In genomic region chr9:90943341-90943740, GRCh38 we compare ENCODE assay signal across 20 cellular contexts.
A peak's percentile ranks its signal among the peaks of the same experiment; 100 is the strongest.
DNase-seq lines count a peak whose midpoint lies in the region; TF ChIP-seq lines count a peak whose summit lies in the region.
"Had no signal": no experiment of that assay in that cellular context is flagged by ENCODE, and none has a peak within 500 bp of the region (broad histone marks: within the 10 kb centered on the region; RNA-seq: fewer than 3 reads in every experiment).

No MANE protein-coding gene starts in this region.

- H2AFZ ChIP-seq in KMS-11 (ENCODE audit: low read depth) (no peak overlapping the region), H9 (ENCODE audit: low read length) (no peak overlapping the region)

- H3K4me1 Mint-ChIP-seq in T-helper 2 cell treated with Interferon-gamma antibody and Interleukin-4, amounts not matched to agents 5 μg/mL and 100 μg/mL, for 36 hours (ENCODE audit: low read depth), result no peaks in the 10 kb centered on the region
- H3K4me1 Mint-ChIP-seq in mesothelial cell of epicardium (peaks cover 30% of the 10 kb centered on the region), H9 (peaks cover 0 to 2% of the 10 kb centered on the region in 2 experiments; a peak in 1 of 4 replicates), progenitor cell of endocrine pancreas (ENCODE audit: low read depth) (no peaks in the 10 kb centered on the region)
- H3K4me1 Mint-ChIP-seq: CD4-positive, CD25-positive, alpha-beta regulatory T cell had no signal

- H3K9me3 Mint-ChIP-seq in T-helper 2 cell treated with Interferon-gamma antibody and Interleukin-4, amounts not matched to agents 5 μg/mL and 100 μg/mL, for 36 hours, result no peaks in the 10 kb centered on the region
- H3K9me3 Mint-ChIP-seq in mesothelial cell of epicardium (peaks cover 5% of the 10 kb centered on the region), H9 (no peaks in the 10 kb centered on the region; a peak in 3 of 5 replicates), progenitor cell of endocrine pancreas (ENCODE audit: low read depth) (no peaks in the 10 kb centered on the region)
- H3K9me3 Mint-ChIP-seq: activated T-helper 1 cell treated with anti-CD3 and anti-CD28 coated beads, Interleukin-12 subunit alpha, Interleukin-12 subunit beta, Interleukin-2, Interleukin-4 antibody, amounts not matched to agents 30 ng/mL and 10 ng/mL and 1 ng/mL, durations not matched to agents 14 hours and 24 hours and 36 hours had no signal

- H2BK5ac ChIP-seq in H9 (ENCODE audit: insufficient read length, low read length), result no peak overlapping the region

- H3K14ac ChIP-seq in H9 (ENCODE audit: insufficient read depth, low read length), result no peak overlapping the region

- H3K79me2 ChIP-seq in KMS-11 (ENCODE audit: insufficient read depth, low read depth), result no peaks in the 10 kb centered on the region
- H3K79me2 ChIP-seq in H9 (ENCODE audit: insufficient read depth, low read length), result no peaks in the 10 kb centered on the region

- WGBS in H9 (ENCODE audit: extremely low coverage, insufficient read length, low lambda C conversion rate), result no CpG with 5 or more reads among the region's 7 CpGs

- no peak overlapping the region for H3K4ac ChIP-seq in H9 (ENCODE audit: low read depth, low read length)

- no peak overlapping the region for H4K91ac ChIP-seq in H9 (ENCODE audit: insufficient read length, low read depth, low read length)

- no peak overlapping the region for H2BK12ac ChIP-seq in H9 (ENCODE audit: insufficient read length, low read depth, low read length)

- no peak overlapping the region for H3K4me3 Mint-ChIP-seq in T-helper 2 cell treated with Interferon-gamma antibody and Interleukin-4, amounts not matched to agents 5 μg/mL and 100 μg/mL, for 36 hours
- H3K4me3 Mint-ChIP-seq in mesothelial cell of epicardium, result no peak overlapping the region
- H3K4me3 Mint-ChIP-seq in H9, result no peak overlapping the region
- H3K4me3 Mint-ChIP-seq in progenitor cell of endocrine pancreas (ENCODE audit: low read depth), result no peak overlapping the region
- H3K4me3 Mint-ChIP-seq: activated T-helper 1 cell treated with anti-CD3 and anti-CD28 coated beads, Interleukin-12 subunit alpha, Interleukin-12 subunit beta, Interleukin-2, Interleukin-4 antibody, amounts not matched to agents 30 ng/mL and 10 ng/mL and 1 ng/mL, durations not matched to agents 14 hours and 24 hours and 36 hours; CD4-positive, CD25-positive, alpha-beta regulatory T cell; naive thymus-derived CD4-positive, alpha-beta T cell had no signal

- no peak overlapping the region for H2BK20ac ChIP-seq in H9 (ENCODE audit: low read depth, low read length, poor library complexity, severe bottlenecking)

- no peaks in the 10 kb centered on the region for H4K20me1 ChIP-seq in KMS-11 (ENCODE audit: insufficient read depth)
- H4K20me1 ChIP-seq in H9 (ENCODE audit: control insufficient read depth, insufficient read depth, insufficient read length), result no peaks in the 10 kb centered on the region

- H3K18ac ChIP-seq in H9 (ENCODE audit: insufficient read length, low read depth, low read length), result no peak overlapping the region

- H3K4me3 ChIP-seq in KMS-11 (IDR thresholded peaks at IDR 0.05; ENCODE audit: insufficient read depth, low read depth, low read length) (no peak overlapping the region), cardiac fibroblast (replicated peaks in 1 of 2; ENCODE audit: low read depth in 2 of 2, low read length in 2 of 2) (no peak overlapping the region)
- H3K4me3 ChIP-seq: colonic mucosa had no signal

- H3K56ac ChIP-seq in H9 (ENCODE audit: insufficient read length, low read depth, low read length), result no peak overlapping the region

- no peak overlapping the region for H2BK120ac ChIP-seq in H9 (ENCODE audit: low read depth, low read length, poor library complexity, severe bottlenecking)

- H3K9ac ChIP-seq in KMS-11 (peak overlapping the region; percentile 66), H9 (ENCODE audit: extremely low read depth, insufficient read length, low read length) (no peak overlapping the region)

- no peaks in the 10 kb centered on the region for H3K79me1 ChIP-seq in H9 (ENCODE audit: insufficient read depth, low read depth, low read length, poor library complexity, severe bottlenecking)

- no peak overlapping the region for H3T11ph ChIP-seq in H9 (ENCODE audit: low read length)

- H3K4me1 ChIP-seq in KMS-11 (ENCODE audit: low read depth, poor library complexity, severe bottlenecking) (peaks cover 81% of the 10 kb centered on the region), H9 (ENCODE audit: insufficient read depth, low read length) (no peaks in the 10 kb centered on the region)
- H3K4me1 ChIP-seq: colonic mucosa had no signal

- no peak overlapping the region for H2AK5ac ChIP-seq in H9 (ENCODE audit: insufficient read length, low read length)

- H2BK15ac ChIP-seq in H9 (ENCODE audit: low read depth, low read length), result no peak overlapping the region

- H4K8ac ChIP-seq in H9 (replicated peaks; ENCODE audit: insufficient read length, low read depth, low read length), result no peak overlapping the region

- no peaks in the 10 kb centered on the region for H3K36me3 ChIP-seq in KMS-11 (ENCODE audit: insufficient read depth)
- H3K36me3 ChIP-seq: colonic mucosa had no signal

- no peaks in the 10 kb centered on the region for H3K27me3 ChIP-seq in KMS-11 (ENCODE audit: insufficient read depth, low read depth)
- H3K27me3 ChIP-seq in H9 (ENCODE audit: insufficient read depth, low read length), result no peaks in the 10 kb centered on the region
- H3K27me3 ChIP-seq: colonic mucosa had no signal

- peak; percentile 40 for DNase-seq in T-helper 2 cell treated with Interferon-gamma antibody and Interleukin-4, amounts not matched to agents 5 μg/mL and 100 μg/mL, for 36 hours (ENCODE audit: low spot score)
- DNase-seq in T-helper 2 cell, result no peak
- DNase-seq in cardiac fibroblast (ENCODE audit: low read depth in 2 of 2), result peak; percentile 25 to 50
- no peak for DNase-seq in mesothelial cell of epicardium (ENCODE audit: low spot score in 2 of 2, unreplicated experiment in 2 of 2)
- DNase-seq in H9, result no peak
- DNase-seq in OCI-M2 (lab: John Stamatoyannopoulos, UW; ENCODE audit: unreplicated experiment), result no peak
- DNase-seq in progenitor cell of endocrine pancreas (ENCODE audit: low spot score, unreplicated experiment), result no peak
- DNase-seq: 8988T; activated CD4-positive, alpha-beta T cell treated with anti-CD3 and anti-CD28 coated beads for 48 hours; amygdala; CD4-positive, CD25-positive, alpha-beta regulatory T cell; colonic mucosa; naive thymus-derived CD4-positive, alpha-beta T cell; NCI-H2081; NCI-H82; Right ventricle myocardium superior; substantia nigra; T1000 had no signal

- H3K36me3 Mint-ChIP-seq in T-helper 2 cell treated with Interferon-gamma antibody and Interleukin-4, amounts not matched to agents 5 μg/mL and 100 μg/mL, for 36 hours (ENCODE audit: low read depth), result no peaks in the 10 kb centered on the region
- H3K36me3 Mint-ChIP-seq in mesothelial cell of epicardium (no peaks in the 10 kb centered on the region), H9 (ENCODE audit: insufficient read depth in 1 of 3, low read depth in 3 of 3) (no peaks in the 10 kb centered on the region; a peak in 1 of 7 replicates), progenitor cell of endocrine pancreas (ENCODE audit: insufficient read depth) (no peaks in the 10 kb centered on the region)
- H3K36me3 Mint-ChIP-seq: CD4-positive, CD25-positive, alpha-beta regulatory T cell; naive thymus-derived CD4-positive, alpha-beta T cell had no signal

- H3K27ac ChIP-seq in KMS-11 (peak overlapping the region; percentile 89), H9 (ENCODE audit: insufficient read length, low read depth, low read length) (no peak overlapping the region)
- H3K27ac ChIP-seq: colonic mucosa had no signal

- no peaks in the 10 kb centered on the region for H3K9me3 ChIP-seq in H9 (ENCODE audit: control insufficient read depth, low read depth, low read length)
- H3K9me3 ChIP-seq: colonic mucosa had no signal

- no peak overlapping the region for H3K27ac Mint-ChIP-seq in T-helper 2 cell treated with Interferon-gamma antibody and Interleukin-4, amounts not matched to agents 5 μg/mL and 100 μg/mL, for 36 hours
- peak overlapping the region; percentile 61 for H3K27ac Mint-ChIP-seq in mesothelial cell of epicardium
- H3K27ac Mint-ChIP-seq in H9, result no peak overlapping the region
- no peak overlapping the region for H3K27ac Mint-ChIP-seq in progenitor cell of endocrine pancreas
- H3K27ac Mint-ChIP-seq: activated T-helper 1 cell treated with anti-CD3 and anti-CD28 coated beads, Interleukin-12 subunit alpha, Interleukin-12 subunit beta, Interleukin-2, Interleukin-4 antibody, amounts not matched to agents 30 ng/mL and 10 ng/mL and 1 ng/mL, durations not matched to agents 14 hours and 24 hours and 36 hours; CD4-positive, CD25-positive, alpha-beta regulatory T cell; naive thymus-derived CD4-positive, alpha-beta T cell had no signal

- TF ChIP-seq CTCF in KMS-11 (conservative IDR thresholded peaks at IDR 0.05; ENCODE audit: low read depth, low read length), result no peak
- no peak for TF ChIP-seq CTCF in cardiac fibroblast (IDR thresholded peaks at IDR 0.05; ENCODE audit: low read depth, low read length)
- TF ChIP-seq CTCF in mesothelial cell of epicardium (IDR thresholded peaks at IDR 0.05; ENCODE audit: unreplicated experiment), result no peak
- no peak for TF ChIP-seq CTCF in H9 (conservative IDR thresholded peaks at IDR 0.05)
- TF ChIP-seq CTCF in progenitor cell of endocrine pancreas (IDR thresholded peaks at IDR 0.05; ENCODE audit: unreplicated experiment), result no peak

- peaks cover 3% of the 10 kb centered on the region for H3K27me3 Mint-ChIP-seq in T-helper 2 cell treated with Interferon-gamma antibody and Interleukin-4, amounts not matched to agents 5 μg/mL and 100 μg/mL, for 36 hours (ENCODE audit: low read depth)
- H3K27me3 Mint-ChIP-seq in mesothelial cell of epicardium (ENCODE audit: low read depth) (no peaks in the 10 kb centered on the region), H9 (ENCODE audit: low read depth) (peaks cover 5% of the 10 kb centered on the region), progenitor cell of endocrine pancreas (no peaks in the 10 kb centered on the region)

- no peak overlapping the region for H3K23ac ChIP-seq in H9 (ENCODE audit: insufficient read length, low read depth, low read length)

- no peak overlapping the region for H4K5ac ChIP-seq in H9 (ENCODE audit: insufficient read length, low read depth, low read length)

- H3K23me2 ChIP-seq in H9 (ENCODE audit: insufficient read length, low read depth, low read length, poor library complexity, severe bottlenecking), result no peaks in the 10 kb centered on the region

- H3K4me2 ChIP-seq in KMS-11, result peak overlapping the region; percentile 49
- H3K4me2 ChIP-seq in H9 (ENCODE audit: insufficient read depth, insufficient read length, low read length), result no peak overlapping the region

Comparison
In these comparisons a context has a peak if more than half of its experiments do, and no peak if none do; other contexts are left out.
1. DNase-seq: peak in T-helper 2 cell treated with Interferon-gamma antibody and Interleukin-4, amounts not matched to agents 5 μg/mL and 100 μg/mL, for 36 hours (single experiment) and cardiac fibroblast (2 of 2); none in T-helper 2 cell (0 of 5), mesothelial cell of epicardium (0 of 2), H9 (single experiment), OCI-M2 (single experiment) and progenitor cell of endocrine pancreas (single experiment).